In the genomic region with DNA sequence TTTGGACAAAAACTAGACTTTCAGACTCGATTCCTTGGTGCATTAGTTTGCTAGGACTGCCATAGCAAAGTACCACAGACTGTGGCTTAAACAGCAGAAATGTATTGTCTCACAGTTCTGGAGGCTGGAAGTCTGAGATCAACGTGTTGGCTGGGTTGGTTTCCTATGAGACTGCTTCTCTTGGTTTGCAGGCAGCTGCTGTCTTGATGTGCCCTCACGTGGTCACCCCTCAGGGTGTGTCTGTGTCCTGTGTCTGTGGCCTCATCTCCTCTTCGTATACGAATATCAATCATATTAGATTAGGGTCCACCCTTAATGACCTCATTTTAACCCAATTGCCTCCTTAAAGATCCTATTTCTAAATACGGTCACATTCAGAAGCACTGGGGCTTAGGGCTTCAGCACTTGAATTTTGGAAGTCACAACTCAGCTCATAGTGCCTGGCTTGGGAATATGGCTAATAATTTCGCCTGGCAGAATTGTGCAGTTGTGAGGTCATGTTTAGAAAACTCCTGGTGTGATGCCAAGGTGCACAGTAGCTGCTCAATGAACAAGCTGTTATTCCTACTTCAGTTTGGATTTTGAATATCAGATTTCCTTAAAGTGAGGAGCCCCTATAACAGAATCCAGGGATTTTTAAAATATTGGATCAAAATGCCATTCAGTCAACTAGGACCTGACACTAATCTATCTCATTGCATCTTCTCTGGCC, we compare ENCODE assay signal across 18 cellular contexts.
"Had no signal": no experiment of that assay in that cellular context is flagged by ENCODE, and none has a peak within 500 bp of the region (broad histone marks: within the 10 kb centered on the region; RNA-seq: fewer than 3 reads in every experiment).

No MANE protein-coding gene starts in this region.

- H3K4me3 ChIP-seq: dorsolateral prefrontal cortex, lung, sigmoid colon had no signal

- H3K27me3 Mint-ChIP-seq: activated naive CD8-positive, alpha-beta T cell; T-cell had no signal

- H3K27ac ChIP-seq: dorsolateral prefrontal cortex, sigmoid colon had no signal

- H3K36me3 Mint-ChIP-seq: T-cell had no signal

- H3K9me3 Mint-ChIP-seq: activated B cell treated with CpG ODN at 0.5 μM for 24 hours; activated CD4-positive, alpha-beta T cell treated with anti-CD3 and anti-CD28 coated beads, Interleukin-2, amount 10 ng/mL, durations not matched to agents 24 days and 14 days; T-cell had no signal

- H3K9me3 ChIP-seq: sigmoid colon had no signal

- H3K4me3 Mint-ChIP-seq: activated B cell treated with CpG ODN at 0.5 μM for 24 hours; activated CD4-positive, alpha-beta T cell treated with anti-CD3 and anti-CD28 coated beads, Interleukin-2, amount 10 ng/mL, durations not matched to agents 24 days and 14 days; activated naive CD8-positive, alpha-beta T cell; nephron; T-cell had no signal

- H3K36me3 ChIP-seq: sigmoid colon had no signal

- H3K27me3 ChIP-seq: dorsolateral prefrontal cortex, sigmoid colon had no signal

- H3K27ac Mint-ChIP-seq: activated B cell treated with CpG ODN at 0.5 μM for 24 hours; activated CD4-positive, alpha-beta T cell treated with anti-CD3 and anti-CD28 coated beads, Interleukin-2, amount 10 ng/mL, durations not matched to agents 24 days and 14 days; activated naive CD8-positive, alpha-beta T cell had no signal

- ATAC-seq: left cardiac atrium, T-cell had no signal

- DNase-seq: activated B cell treated with CpG ODN at 0.5 μM for 24 hours; activated CD4-positive, alpha-beta T cell treated with anti-CD3 and anti-CD28 coated beads, Interleukin-2, amount 10 ng/mL, durations not matched to agents 24 days and 14 days; activated T-cell treated with anti-CD3 and anti-CD28 coated beads for 4 hours; anterior cingulate cortex; dorsolateral prefrontal cortex; foreskin fibroblast; glutamatergic neuron; left cardiac atrium; midbrain; sigmoid colon; stimulated activated CD4-positive, alpha-beta T cell treated with anti-CD3 and anti-CD28 coated beads, Interleukin-12 subunit alpha, Interleukin-12 subunit beta, amount 100 ng/mL, for 4 hours; stimulated activated naive CD4-positive, alpha-beta T cell; substantia nigra; trophoblast cell had no signal
